In the genomic region with DNA sequence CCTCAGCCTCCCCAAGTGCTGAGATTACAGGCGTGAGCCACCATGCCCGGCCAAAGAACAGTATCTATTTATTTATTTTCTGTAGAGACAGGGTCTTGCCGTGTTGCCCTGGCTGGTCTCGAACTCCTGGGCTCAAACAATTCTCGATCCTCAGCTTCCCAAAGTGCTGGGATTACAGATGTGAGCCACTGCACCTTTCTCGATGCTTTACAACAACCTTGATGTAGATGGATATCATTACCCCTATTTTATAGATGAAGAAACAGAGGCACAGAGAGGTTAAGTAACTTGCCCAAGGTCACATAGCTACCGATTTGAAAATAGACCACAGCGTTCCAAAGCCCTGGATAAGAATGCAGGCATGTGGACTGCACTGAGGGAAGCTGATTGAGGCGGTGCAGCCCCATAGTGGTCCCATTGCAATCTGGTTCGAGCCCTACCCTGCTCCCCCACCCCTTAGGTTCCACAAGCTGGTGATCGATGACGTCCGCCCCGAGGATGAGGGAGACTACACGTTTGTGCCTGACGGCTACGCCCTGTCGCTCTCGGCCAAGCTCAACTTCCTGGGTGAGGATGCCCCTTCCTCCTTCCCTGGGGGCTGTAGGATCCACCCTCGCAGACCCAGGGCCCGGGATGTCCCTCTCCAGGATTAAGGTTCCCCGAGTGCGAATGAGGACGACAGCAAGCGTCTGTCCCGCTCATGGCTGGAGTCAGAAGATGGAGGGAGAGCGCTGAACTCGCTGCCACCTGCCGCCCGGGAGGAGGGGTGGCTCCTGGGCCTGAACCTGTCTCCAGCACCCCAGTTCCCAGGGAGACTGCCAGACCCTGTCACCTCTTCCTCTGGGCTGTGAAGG, we compare ENCODE assay signal across 16 cellular contexts. TPM values are rescaled to one million over a fixed set of nuclear protein-coding genes. Genes with fewer than 3 reads are reported as not detected.
DNase-seq lines count a peak whose midpoint lies in the region; ATAC-seq, FAIRE-seq and TF ChIP-seq lines count a peak whose summit lies in the region.
"Had no signal": no experiment of that assay in that cellular context is flagged by ENCODE, and none has a peak within 500 bp of the region (broad histone marks: within the 10 kb centered on the region; RNA-seq: fewer than 3 reads in every experiment).

No MANE protein-coding gene starts in this region.

- H3K79me2 ChIP-seq in HepG2 (ENCODE audit: insufficient read depth, low read length) (no peaks in the 10 kb centered on the region), K562 (ENCODE audit: control insufficient read depth, insufficient read depth, low read length) (no peaks in the 10 kb centered on the region)

- no peak overlapping the region for H3K27ac ChIP-seq in HepG2 (ENCODE audit: extremely low read length, insufficient read depth, low read length)
- no peak overlapping the region for H3K27ac ChIP-seq in right lobe of liver
- no peak overlapping the region for H3K27ac ChIP-seq in K562 (ENCODE audit: extremely low read depth, low read depth, low read length)

- FAIRE-seq in HepG2 (lab: Jason Lieb, UNC) (no peak), K562 (lab: Jason Lieb, UNC) (no peak)
- FAIRE-seq: G401.6, GM12891, GM19239 had no signal

- no peak for TF ChIP-seq POLR2A in HepG2 (IDR thresholded peaks at IDR 0.05; ENCODE audit: insufficient read depth in 1 of 2, low read depth in 2 of 2, low read length in 2 of 2)
- TF ChIP-seq POLR2A in right lobe of liver (IDR thresholded peaks at IDR 0.05) = no peak
- TF ChIP-seq POLR2A in K562 (conservative IDR thresholded peaks at IDR 0.05) = no peak

- no peak for ATAC-seq in HepG2
- no peak for ATAC-seq in right lobe of liver
- ATAC-seq in K562 = no peak
- no peak for ATAC-seq in stimulated activated naive CD8-positive, alpha-beta T cell treated with anti-CD3 and anti-CD28 coated beads, Interleukin-15, amount 100 ng/mL, for 72 hours
- ATAC-seq: HCT116 had no signal

- TF ChIP-seq RAD21 in HepG2 (CRISPR knock-in tag; IDR thresholded peaks at IDR 0.05) = no peak
- no peak for TF ChIP-seq RAD21 in K562 (CRISPR knock-in tag; conservative IDR thresholded peaks at IDR 0.05 in 1 of 2, IDR thresholded peaks at IDR 0.05 in 1 of 2)

- H3K9ac ChIP-seq in HepG2 (ENCODE audit: insufficient read depth, low read depth, low read length) = no peak overlapping the region
- H3K9ac ChIP-seq in K562 (ENCODE audit: insufficient read depth in 1 of 2, low read depth in 2 of 2, low read length in 2 of 2) = peak overlapping the region in 1 of 2 experiments; percentile 78; a peak in 2 of 4 replicates

- H4K20me1 ChIP-seq in HepG2 (ENCODE audit: insufficient read depth, low read length) = no peaks in the 10 kb centered on the region
- H4K20me1 ChIP-seq in K562 (replicated peaks; ENCODE audit: control insufficient read depth, insufficient read depth, low read length) = no peaks in the 10 kb centered on the region

- H3K36me3 ChIP-seq in HepG2 (replicated peaks in 1 of 2; ENCODE audit: control insufficient read depth in 1 of 2, insufficient read depth in 2 of 2, low read length in 2 of 2) = no peaks in the 10 kb centered on the region
- H3K36me3 ChIP-seq in right lobe of liver = no peaks in the 10 kb centered on the region
- no peaks in the 10 kb centered on the region for H3K36me3 ChIP-seq in K562 (ENCODE audit: control insufficient read depth, insufficient read depth, low read length)

- TF ChIP-seq EP300 in HepG2 (IDR thresholded peaks at IDR 0.05; ENCODE audit: low read depth in 2 of 2, low read length in 2 of 2) = no peak
- TF ChIP-seq EP300 in HepG2 (CRISPR knock-in tag; IDR thresholded peaks at IDR 0.05; ENCODE audit: borderline replicate concordance) = no peak
- no peak for TF ChIP-seq EP300 in K562 (IDR thresholded peaks at IDR 0.05; ENCODE audit: low read length)

- no peaks in the 10 kb centered on the region for H3K9me3 Mint-ChIP-seq in stimulated activated naive CD8-positive, alpha-beta T cell treated with anti-CD3 and anti-CD28 coated beads, Interleukin-15, amount 100 ng/mL, for 72 hours
- H3K9me3 Mint-ChIP-seq: CD4-positive, alpha-beta T cell had no signal

- H3K4me1 ChIP-seq in HepG2 (ENCODE audit: insufficient read depth, low read length) (no peaks in the 10 kb centered on the region), right lobe of liver (no peaks in the 10 kb centered on the region), K562 (replicated peaks in 1 of 2; ENCODE audit: control insufficient read depth in 2 of 2, insufficient read depth in 2 of 2, low read length in 2 of 2) (peaks cover 0 to 11% of the 10 kb centered on the region in 2 experiments; a peak in 2 of 5 replicates)

- no peaks in the 10 kb centered on the region for H3K9me1 ChIP-seq in K562 (ENCODE audit: control insufficient read depth, insufficient read depth, low read length)

- BruUV-seq in HepG2 (replicated peaks; lab: Mats Ljungman, UMichigan) (no TSS peak), K562 (replicated peaks; lab: Mats Ljungman, UMichigan) (no TSS peak)

- TF ChIP-seq CTCF in HepG2 (CRISPR knock-in tag; IDR thresholded peaks at IDR 0.05) (no peak), right lobe of liver (IDR thresholded peaks at IDR 0.05) (no peak), K562 (IDR thresholded peaks at IDR 0.05 in 2 of 3, conservative IDR thresholded peaks at IDR 0.05 in 1 of 3; ENCODE audit: insufficient read depth in 2 of 3, low read depth in 1 of 3, low read length in 3 of 3) (no peak)

- no peak overlapping the region for H2AFZ ChIP-seq in HepG2 (ENCODE audit: low read length)
- no peak overlapping the region for H2AFZ ChIP-seq in K562 (ENCODE audit: low read depth, low read length)

- H3K4me3 Mint-ChIP-seq in stimulated activated naive CD8-positive, alpha-beta T cell treated with anti-CD3 and anti-CD28 coated beads, Interleukin-15, amount 100 ng/mL, for 72 hours = no peak overlapping the region
- H3K4me3 Mint-ChIP-seq: CD4-positive, alpha-beta T cell had no signal

- H3K4me3 ChIP-seq in HepG2 (replicated peaks in 1 of 3; ENCODE audit: insufficient read depth in 1 of 3, low read depth in 2 of 3, low read length in 3 of 3) (no peak overlapping the region), right lobe of liver (no peak overlapping the region), K562 (no peak overlapping the region)

- POLR2A ChIA-PET in HepG2 (lab: Yijun Ruan, JAX) = no interaction called here
- POLR2A ChIA-PET in K562 (lab: Yijun Ruan, JAX) = interaction anchor here (1.0 to 1.2 kb wide), 3 partner anchors 22 to 76 kb away, joined by 3 to 5 read pairs (median 3); no protein-coding TSS in a partner anchor

- H3K4me1 Mint-ChIP-seq in stimulated activated naive CD8-positive, alpha-beta T cell treated with anti-CD3 and anti-CD28 coated beads, Interleukin-15, amount 100 ng/mL, for 72 hours = no peaks in the 10 kb centered on the region

- H3K4me2 ChIP-seq in HepG2 (ENCODE audit: low read depth, low read length) (no peak overlapping the region), K562 (ENCODE audit: insufficient read depth, low read length) (no peak overlapping the region)

- WGBS in HepG2 (ENCODE audit: low lambda C conversion rate) = 13% methylated on average over 18 of the region's 30 CpGs
- WGBS in right lobe of liver (ENCODE audit: insufficient coverage, low coverage, low lambda C conversion rate, missing lambda C conversion rate) = 48% methylated on average over 8 of the region's 30 CpGs
- WGBS in K562 (ENCODE audit: insufficient coverage, low coverage, missing lambda C conversion rate) = 13% methylated on average over 30 of the region's 30 CpGs

- no peaks in the 10 kb centered on the region for H3K9me3 ChIP-seq in HepG2 (ENCODE audit: low read length)
- no peaks in the 10 kb centered on the region for H3K9me3 ChIP-seq in right lobe of liver
- no peaks in the 10 kb centered on the region for H3K9me3 ChIP-seq in K562 (replicated peaks; ENCODE audit: control insufficient read depth, insufficient read depth, low read depth, low read length)

- CTCF ChIA-PET in HepG2 (lab: Yijun Ruan, JAX; ENCODE audit: low intra/inter-chr PET ratio, low total read pairs) (no interaction called here), K562 (lab: Yijun Ruan, JAX; ENCODE audit: low intra/inter-chr PET ratio) (no interaction called here)

- peak overlapping the region in 1 of 2 donors; percentile 42 for H3K27ac Mint-ChIP-seq in stimulated activated naive CD8-positive, alpha-beta T cell treated with anti-CD3 and anti-CD28 coated beads, Interleukin-15, amount 100 ng/mL, for 72 hours
- H3K27ac Mint-ChIP-seq: CD4-positive, alpha-beta T cell had no signal

- peaks cover 14% of the 10 kb centered on the region for H3K27me3 Mint-ChIP-seq in stimulated activated naive CD8-positive, alpha-beta T cell treated with anti-CD3 and anti-CD28 coated beads, Interleukin-15, amount 100 ng/mL, for 72 hours

- in situ Hi-C loops in HepG2 (cut with HindIII; ENCODE audit: extremely low pct_ligation_motif_present, low pct_unique_long_range_greater_than_20kb) = no loop called here
- in situ Hi-C loops in K562 (cut with MboI) = no loop called here

- H3K27me3 ChIP-seq in HepG2 (ENCODE audit: control insufficient read depth in 1 of 2, insufficient read depth in 2 of 2, low read length in 2 of 2) (peaks cover 1 to 11% of the 10 kb centered on the region in 2 experiments; a peak in 2 of 5 replicates), right lobe of liver (no peaks in the 10 kb centered on the region), K562 (ENCODE audit: control insufficient read depth in 2 of 2, insufficient read depth in 2 of 2, low read length in 2 of 2) (peaks cover 9 to 18% of the 10 kb centered on the region in 2 experiments; a peak in 4 of 5 replicates)

- intact Hi-C loops in HepG2 (cut with micrococcal nuclease; ENCODE audit: unreplicated experiment) = no loop called here
- intact Hi-C loops in right lobe of liver (cut with DNase I) = loop anchor here in 1 of 2 donors (10.0 kb wide), 1 partner anchor 76 kb away; a partner anchor contains a TSS
- intact Hi-C loops in K562 (cut with micrococcal nuclease) = no loop called here

- DNase-seq in HepG2 (ENCODE audit: low spot score) (no peak), right lobe of liver (no peak), K562 (ENCODE audit: extremely low read depth in 1 of 4, low spot score in 3 of 4) (no peak), DMS114 treated with DMSO at 0.1 percent for 48 hours (lab: John Stamatoyannopoulos, UW; ENCODE audit: unreplicated experiment) (no peak), medulla oblongata (ENCODE audit: extremely low spot score) (no peak)
- no peak for DNase-seq in stimulated activated naive CD8-positive, alpha-beta T cell treated with anti-CD3 and anti-CD28 coated beads, Interleukin-15, amount 100 ng/mL, for 72 hours
- DNase-seq: AML-193; CD4-positive, alpha-beta T cell; DMS79 treated with DMSO at 0.1 percent for 48 hours; NCI-H1694; NCI-H446 had no signal

RNA-seq across cellular contexts. Expression of a gene that starts 17.9 kb away (rescaled TPM):
- total RNA-seq in HepG2 (2016; rRNA removed; fragmentation: Illumina TruSeq; extraction: Trizol) (0.67 TPM in 1 of 2 replicates, not detected in the other), right lobe of liver (under 1 TPM in 3 of 6 experiments, not detected in 3; 0.12 to 0.56 (median 0.30) TPM), K562 (2014; rRNA removed) (not detected in 2 replicates), K562 (2014; rRNA removed; fragmentation: Illumina TruSeq; extraction: Trizol) (not detected in 2 replicates), K562 (2015; rRNA removed; fragmentation: Illumina TruSeq; extraction: Trizol) (not detected in 2 replicates), K562 (2021) (0.04 TPM in 1 of 2 replicates, not detected in the other)
- not detected in 2 replicates for total RNA-seq in HepG2 (2016; cell fraction: cytosol; rRNA removed; fragmentation: Illumina TruSeq; extraction: Trizol; ENCODE audit: low read depth)
- not detected in 2 replicates for total RNA-seq in HepG2 (2016; cell fraction: insoluble cytoplasmic fraction; rRNA removed; fragmentation: Illumina TruSeq; extraction: Trizol)
- not detected in 2 replicates for total RNA-seq in HepG2 (2016; cell fraction: membrane; rRNA removed; fragmentation: Illumina TruSeq; extraction: Trizol)
- total RNA-seq in HepG2 (2016; cell fraction: nucleus; rRNA removed; fragmentation: Illumina TruSeq; extraction: Trizol) = not detected in 2 replicates
- polyA plus RNA-seq in HepG2 (2011; rRNA removed) (0.01 TPM in 1 of 2 replicates, not detected in the other), K562 (2011; rRNA removed) (0.14 and 0.19 TPM in 2 replicates), K562 (2014; fragmentation: Illumina TruSeq; extraction: Trizol) (not detected in 2 replicates), K562 (2014; fragmentation: Nextera tagmentation; extraction: Ambion mirVana) (not detected), K562 (2014; rRNA removed) (0.01 TPM in 1 of 2 replicates, not detected in the other)
- 0.01 and 0.03 TPM in 2 replicates for polyA plus RNA-seq in HepG2 (2011; cell fraction: cytosol; rRNA removed)
- polyA plus RNA-seq in HepG2 (2011; cell fraction: nucleus; rRNA removed) = 0.05 and 0.24 TPM in 2 replicates
- polyA plus RNA-seq in HepG2 (2012) = not detected in 2 replicates
- not detected in 2 replicates for polyA plus RNA-seq in HepG2 (2016; cell fraction: cytosol; fragmentation: Illumina TruSeq; extraction: Trizol; ENCODE audit: low read depth)
- polyA plus RNA-seq in HepG2 (2016; cell fraction: insoluble cytoplasmic fraction; fragmentation: Illumina TruSeq; extraction: Trizol; ENCODE audit: low read depth) = not detected in 2 replicates
- polyA plus RNA-seq in HepG2 (2016; cell fraction: membrane; fragmentation: Illumina TruSeq; extraction: Trizol; ENCODE audit: low read depth) = not detected in 2 replicates
- polyA plus RNA-seq in HepG2 (2016; cell fraction: nucleus; fragmentation: Illumina TruSeq; extraction: Trizol; ENCODE audit: insufficient read depth, low read depth) = not detected in 2 replicates
- not detected in 2 replicates for polyA minus RNA-seq in HepG2 (2011; rRNA and poly(A)+ RNA removed; ENCODE audit: low replicate concordance)
- not detected in 2 replicates for polyA minus RNA-seq in HepG2 (2011; cell fraction: cytosol; rRNA and poly(A)+ RNA removed)
- polyA minus RNA-seq in HepG2 (2011; cell fraction: nucleus; rRNA and poly(A)+ RNA removed) = not detected in 2 replicates
- total RNA-seq in K562 (2011; cell fraction: chromatin; rRNA removed; ENCODE audit: low replicate concordance) = 0.30 and 0.67 TPM in 2 replicates
- not detected in 2 replicates for total RNA-seq in K562 (2011; cell fraction: nucleolus; rRNA removed)
- not detected in 2 replicates for total RNA-seq in K562 (2011; cell fraction: nucleoplasm; rRNA removed)
- polyA plus RNA-seq in K562 (2011; cell fraction: cytosol; rRNA removed) = 0.06 and 0.07 TPM in 2 replicates
- polyA plus RNA-seq in K562 (2011; cell fraction: nucleus; rRNA removed) = 0.31 and 0.60 TPM in 2 replicates
- 0.01 TPM in 1 of 2 replicates, not detected in the other for polyA plus RNA-seq in K562 (2012)
- 0.06 TPM in 1 of 2 replicates, not detected in the other for polyA minus RNA-seq in K562 (2011; rRNA and poly(A)+ RNA removed)
- polyA minus RNA-seq in K562 (2011; cell fraction: cytosol; rRNA and poly(A)+ RNA removed) = not detected in 2 replicates
- polyA minus RNA-seq in K562 (2011; cell fraction: nucleus; rRNA and poly(A)+ RNA removed) = 0.22 TPM in 1 of 2 replicates, not detected in the other
- total RNA-seq: HT1080 had no signal

RNA-seq across cellular contexts. Expression of a gene that starts 25.7 kb away (rescaled TPM):
- total RNA-seq in HepG2 (2016; rRNA removed; fragmentation: Illumina TruSeq; extraction: Trizol) (not detected in 2 replicates), right lobe of liver (10 to 100 TPM; 48.6 to 82.8 (median 74.2) TPM), K562 (2014; rRNA removed) (40.4 and 48.9 TPM in 2 replicates), K562 (2014; rRNA removed; fragmentation: Illumina TruSeq; extraction: Trizol) (6.1 and 7.4 TPM in 2 replicates), K562 (2015; rRNA removed; fragmentation: Illumina TruSeq; extraction: Trizol) (25.2 and 25.8 TPM in 2 replicates), K562 (2021) (42.5 and 46.0 TPM in 2 replicates)
- total RNA-seq in HepG2 (2016; cell fraction: cytosol; rRNA removed; fragmentation: Illumina TruSeq; extraction: Trizol; ENCODE audit: low read depth) = not detected in 2 replicates
- total RNA-seq in HepG2 (2016; cell fraction: insoluble cytoplasmic fraction; rRNA removed; fragmentation: Illumina TruSeq; extraction: Trizol) = not detected in 2 replicates
- not detected in 2 replicates for total RNA-seq in HepG2 (2016; cell fraction: membrane; rRNA removed; fragmentation: Illumina TruSeq; extraction: Trizol)
- total RNA-seq in HepG2 (2016; cell fraction: nucleus; rRNA removed; fragmentation: Illumina TruSeq; extraction: Trizol) = not detected in 2 replicates
- polyA plus RNA-seq in HepG2 (2011; rRNA removed) (not detected in 2 replicates), K562 (2011; rRNA removed) (12.4 and 13.7 TPM in 2 replicates), K562 (2014; fragmentation: Illumina TruSeq; extraction: Trizol) (13.1 and 27.3 TPM in 2 replicates), K562 (2014; fragmentation: Nextera tagmentation; extraction: Ambion mirVana) (1 to 10 TPM; 1.4 to 2.9 TPM), K562 (2014; rRNA removed) (34.5 and 38.2 TPM in 2 replicates)
- polyA plus RNA-seq in HepG2 (2011; cell fraction: cytosol; rRNA removed) = 0.04 TPM in 1 of 2 replicates, not detected in the other
- 0.19 TPM in 1 of 2 replicates, not detected in the other for polyA plus RNA-seq in HepG2 (2011; cell fraction: nucleus; rRNA removed)
- not detected in 2 replicates for polyA plus RNA-seq in HepG2 (2012)
- polyA plus RNA-seq in HepG2 (2016; cell fraction: cytosol; fragmentation: Illumina TruSeq; extraction: Trizol; ENCODE audit: low read depth) = not detected in 2 replicates
- not detected in 2 replicates for polyA plus RNA-seq in HepG2 (2016; cell fraction: insoluble cytoplasmic fraction; fragmentation: Illumina TruSeq; extraction: Trizol; ENCODE audit: low read depth)
- polyA plus RNA-seq in HepG2 (2016; cell fraction: membrane; fragmentation: Illumina TruSeq; extraction: Trizol; ENCODE audit: low read depth) = not detected in 2 replicates
- not detected in 2 replicates for polyA plus RNA-seq in HepG2 (2016; cell fraction: nucleus; fragmentation: Illumina TruSeq; extraction: Trizol; ENCODE audit: insufficient read depth, low read depth)
- 0.06 and 36.3 TPM in 2 replicates for polyA minus RNA-seq in HepG2 (2011; rRNA and poly(A)+ RNA removed; ENCODE audit: low replicate concordance)
- polyA minus RNA-seq in HepG2 (2011; cell fraction: cytosol; rRNA and poly(A)+ RNA removed) = 0.69 and 2.2 TPM in 2 replicates
- 0.25 and 1.0 TPM in 2 replicates for polyA minus RNA-seq in HepG2 (2011; cell fraction: nucleus; rRNA and poly(A)+ RNA removed)
- total RNA-seq in K562 (2011; cell fraction: chromatin; rRNA removed; ENCODE audit: low replicate concordance) = 22.6 and 40.4 TPM in 2 replicates
- total RNA-seq in K562 (2011; cell fraction: nucleolus; rRNA removed) = 43.2 and 45.7 TPM in 2 replicates
- total RNA-seq in K562 (2011; cell fraction: nucleoplasm; rRNA removed) = 27.7 and 40.1 TPM in 2 replicates
- polyA plus RNA-seq in K562 (2011; cell fraction: cytosol; rRNA removed) = 18.3 and 54.3 TPM in 2 replicates
- polyA plus RNA-seq in K562 (2011; cell fraction: nucleus; rRNA removed) = 13.8 and 24.8 TPM in 2 replicates
- polyA plus RNA-seq in K562 (2012) = 37.9 TPM in 2 replicates
- 1.9 and 3.7 TPM in 2 replicates for polyA minus RNA-seq in K562 (2011; rRNA and poly(A)+ RNA removed)
- 14.7 and 15.0 TPM in 2 replicates for polyA minus RNA-seq in K562 (2011; cell fraction: cytosol; rRNA and poly(A)+ RNA removed)
- polyA minus RNA-seq in K562 (2011; cell fraction: nucleus; rRNA and poly(A)+ RNA removed) = 6.4 and 6.7 TPM in 2 replicates

RNA-seq across cellular contexts. Expression of a gene that starts 26.1 kb away (rescaled TPM):
- total RNA-seq in HepG2 (2016; rRNA removed; fragmentation: Illumina TruSeq; extraction: Trizol) (not detected in 2 replicates), right lobe of liver (1 to 10 TPM in 5 of 6 experiments, under 1 TPM in 1; 0.68 to 2.3 (median 1.5) TPM), K562 (2014; rRNA removed) (0.23 and 0.33 TPM in 2 replicates), K562 (2014; rRNA removed; fragmentation: Illumina TruSeq; extraction: Trizol) (not detected in 2 replicates), K562 (2015; rRNA removed; fragmentation: Illumina TruSeq; extraction: Trizol) (0.47 TPM in 1 of 2 replicates, not detected in the other), K562 (2021) (0.31 and 0.82 TPM in 2 replicates)
- not detected in 2 replicates for total RNA-seq in HepG2 (2016; cell fraction: cytosol; rRNA removed; fragmentation: Illumina TruSeq; extraction: Trizol; ENCODE audit: low read depth)
- total RNA-seq in HepG2 (2016; cell fraction: insoluble cytoplasmic fraction; rRNA removed; fragmentation: Illumina TruSeq; extraction: Trizol) = not detected in 2 replicates
- not detected in 2 replicates for total RNA-seq in HepG2 (2016; cell fraction: membrane; rRNA removed; fragmentation: Illumina TruSeq; extraction: Trizol)
- total RNA-seq in HepG2 (2016; cell fraction: nucleus; rRNA removed; fragmentation: Illumina TruSeq; extraction: Trizol) = not detected in 2 replicates
- polyA plus RNA-seq in HepG2 (2011; rRNA removed) (not detected in 2 replicates), K562 (2011; rRNA removed) (0.10 and 0.26 TPM in 2 replicates), K562 (2014; fragmentation: Illumina TruSeq; extraction: Trizol) (0.57 and 0.59 TPM in 2 replicates), K562 (2014; fragmentation: Nextera tagmentation; extraction: Ambion mirVana) (under 1 TPM in 1 of 2 experiments, not detected in 1; 0.13 TPM), K562 (2014; rRNA removed) (0.16 and 0.17 TPM in 2 replicates)
- not detected in 2 replicates for polyA plus RNA-seq in HepG2 (2011; cell fraction: cytosol; rRNA removed)
- polyA plus RNA-seq in HepG2 (2011; cell fraction: nucleus; rRNA removed) = not detected in 2 replicates
- not detected in 2 replicates for polyA plus RNA-seq in HepG2 (2012)
- polyA plus RNA-seq in HepG2 (2016; cell fraction: cytosol; fragmentation: Illumina TruSeq; extraction: Trizol; ENCODE audit: low read depth) = not detected in 2 replicates
- not detected in 2 replicates for polyA plus RNA-seq in HepG2 (2016; cell fraction: insoluble cytoplasmic fraction; fragmentation: Illumina TruSeq; extraction: Trizol; ENCODE audit: low read depth)
- polyA plus RNA-seq in HepG2 (2016; cell fraction: membrane; fragmentation: Illumina TruSeq; extraction: Trizol; ENCODE audit: low read depth) = not detected in 2 replicates
- not detected in 2 replicates for polyA plus RNA-seq in HepG2 (2016; cell fraction: nucleus; fragmentation: Illumina TruSeq; extraction: Trizol; ENCODE audit: insufficient read depth, low read depth)
- 5.1 TPM in 1 of 2 replicates, not detected in the other for polyA minus RNA-seq in HepG2 (2011; rRNA and poly(A)+ RNA removed; ENCODE audit: low replicate concordance)
- polyA minus RNA-seq in HepG2 (2011; cell fraction: cytosol; rRNA and poly(A)+ RNA removed) = not detected in 2 replicates
- not detected in 2 replicates for polyA minus RNA-seq in HepG2 (2011; cell fraction: nucleus; rRNA and poly(A)+ RNA removed)
- total RNA-seq in K562 (2011; cell fraction: chromatin; rRNA removed; ENCODE audit: low replicate concordance) = 0.49 TPM in 1 of 2 replicates, not detected in the other
- 0.39 TPM in 1 of 2 replicates, not detected in the other for total RNA-seq in K562 (2011; cell fraction: nucleolus; rRNA removed)
- total RNA-seq in K562 (2011; cell fraction: nucleoplasm; rRNA removed) = not detected in 2 replicates
- 0.59 and 0.78 TPM in 2 replicates for polyA plus RNA-seq in K562 (2011; cell fraction: cytosol; rRNA removed)
- polyA plus RNA-seq in K562 (2011; cell fraction: nucleus; rRNA removed) = 0.22 and 0.38 TPM in 2 replicates
- polyA plus RNA-seq in K562 (2012) = 0.49 and 0.83 TPM in 2 replicates
- polyA minus RNA-seq in K562 (2011; rRNA and poly(A)+ RNA removed) = not detected in 2 replicates
- polyA minus RNA-seq in K562 (2011; cell fraction: cytosol; rRNA and poly(A)+ RNA removed) = 1.4 TPM in 1 of 2 replicates, not detected in the other
- polyA minus RNA-seq in K562 (2011; cell fraction: nucleus; rRNA and poly(A)+ RNA removed) = 0.27 TPM in 1 of 2 replicates, not detected in the other

RNA-seq across cellular contexts. Expression of a gene that starts 31.9 kb away (rescaled TPM):
- total RNA-seq in HepG2 (2016; rRNA removed; fragmentation: Illumina TruSeq; extraction: Trizol) (0.04 TPM in 1 of 2 replicates, not detected in the other), right lobe of liver (under 1 TPM in 1 of 6 experiments, not detected in 5; 0.51 TPM), K562 (2014; rRNA removed) (0.33 and 0.45 TPM in 2 replicates), K562 (2014; rRNA removed; fragmentation: Illumina TruSeq; extraction: Trizol) (0.22 and 0.25 TPM in 2 replicates), K562 (2015; rRNA removed; fragmentation: Illumina TruSeq; extraction: Trizol) (0.40 and 0.45 TPM in 2 replicates), K562 (2021) (1.0 and 1.3 TPM in 2 replicates)
- not detected in 2 replicates for total RNA-seq in HepG2 (2016; cell fraction: cytosol; rRNA removed; fragmentation: Illumina TruSeq; extraction: Trizol; ENCODE audit: low read depth)
- 0.13 and 0.15 TPM in 2 replicates for total RNA-seq in HepG2 (2016; cell fraction: insoluble cytoplasmic fraction; rRNA removed; fragmentation: Illumina TruSeq; extraction: Trizol)
- total RNA-seq in HepG2 (2016; cell fraction: membrane; rRNA removed; fragmentation: Illumina TruSeq; extraction: Trizol) = not detected in 2 replicates
- total RNA-seq in HepG2 (2016; cell fraction: nucleus; rRNA removed; fragmentation: Illumina TruSeq; extraction: Trizol) = not detected in 2 replicates
- polyA plus RNA-seq in HepG2 (2011; rRNA removed) (0.04 TPM in 1 of 2 replicates, not detected in the other), K562 (2011; rRNA removed) (0.46 and 0.60 TPM in 2 replicates), K562 (2014; fragmentation: Illumina TruSeq; extraction: Trizol) (0.24 and 0.76 TPM in 2 replicates), K562 (2014; fragmentation: Nextera tagmentation; extraction: Ambion mirVana) (under 1 TPM in 1 of 2 experiments, not detected in 1; 0.06 TPM), K562 (2014; rRNA removed) (0.53 and 0.92 TPM in 2 replicates)
- not detected in 2 replicates for polyA plus RNA-seq in HepG2 (2011; cell fraction: cytosol; rRNA removed)
- polyA plus RNA-seq in HepG2 (2011; cell fraction: nucleus; rRNA removed) = 0.21 TPM in 1 of 2 replicates, not detected in the other
- not detected in 2 replicates for polyA plus RNA-seq in HepG2 (2012)
- polyA plus RNA-seq in HepG2 (2016; cell fraction: cytosol; fragmentation: Illumina TruSeq; extraction: Trizol; ENCODE audit: low read depth) = 0.10 TPM in 1 of 2 replicates, not detected in the other
- not detected in 2 replicates for polyA plus RNA-seq in HepG2 (2016; cell fraction: insoluble cytoplasmic fraction; fragmentation: Illumina TruSeq; extraction: Trizol; ENCODE audit: low read depth)
- polyA plus RNA-seq in HepG2 (2016; cell fraction: membrane; fragmentation: Illumina TruSeq; extraction: Trizol; ENCODE audit: low read depth) = 0.07 TPM in 1 of 2 replicates, not detected in the other
- polyA plus RNA-seq in HepG2 (2016; cell fraction: nucleus; fragmentation: Illumina TruSeq; extraction: Trizol; ENCODE audit: insufficient read depth, low read depth) = 0.53 TPM in 1 of 2 replicates, not detected in the other
- polyA minus RNA-seq in HepG2 (2011; rRNA and poly(A)+ RNA removed; ENCODE audit: low replicate concordance) = 0.51 TPM in 1 of 2 replicates, not detected in the other
- not detected in 2 replicates for polyA minus RNA-seq in HepG2 (2011; cell fraction: cytosol; rRNA and poly(A)+ RNA removed)
- polyA minus RNA-seq in HepG2 (2011; cell fraction: nucleus; rRNA and poly(A)+ RNA removed) = not detected in 2 replicates
- 2.3 and 8.3 TPM in 2 replicates for total RNA-seq in K562 (2011; cell fraction: chromatin; rRNA removed; ENCODE audit: low replicate concordance)
- 4.6 and 5.2 TPM in 2 replicates for total RNA-seq in K562 (2011; cell fraction: nucleolus; rRNA removed)
- 3.9 and 4.4 TPM in 2 replicates for total RNA-seq in K562 (2011; cell fraction: nucleoplasm; rRNA removed)
- 0.41 and 0.94 TPM in 2 replicates for polyA plus RNA-seq in K562 (2011; cell fraction: cytosol; rRNA removed)
- polyA plus RNA-seq in K562 (2011; cell fraction: nucleus; rRNA removed) = 2.5 and 7.6 TPM in 2 replicates
- 0.53 and 1.1 TPM in 2 replicates for polyA plus RNA-seq in K562 (2012)
- polyA minus RNA-seq in K562 (2011; rRNA and poly(A)+ RNA removed) = 0.06 and 0.07 TPM in 2 replicates
- not detected in 2 replicates for polyA minus RNA-seq in K562 (2011; cell fraction: cytosol; rRNA and poly(A)+ RNA removed)
- 0.33 and 0.94 TPM in 2 replicates for polyA minus RNA-seq in K562 (2011; cell fraction: nucleus; rRNA and poly(A)+ RNA removed)

Comparison
In these comparisons a context has a peak if more than half of its experiments do, and no peak if none do; other contexts are left out.
1. RNA of a gene that starts 25.7 kb away (total RNA-seq): 48.6 to 82.8 TPM in right lobe of liver and 6.1 to 48.9 TPM in K562; not detected in HepG2; every median in the first group is over 4 times any median in the second.